Comparison of ENCODE assay signal across 24 cellular contexts in the genomic region with DNA sequence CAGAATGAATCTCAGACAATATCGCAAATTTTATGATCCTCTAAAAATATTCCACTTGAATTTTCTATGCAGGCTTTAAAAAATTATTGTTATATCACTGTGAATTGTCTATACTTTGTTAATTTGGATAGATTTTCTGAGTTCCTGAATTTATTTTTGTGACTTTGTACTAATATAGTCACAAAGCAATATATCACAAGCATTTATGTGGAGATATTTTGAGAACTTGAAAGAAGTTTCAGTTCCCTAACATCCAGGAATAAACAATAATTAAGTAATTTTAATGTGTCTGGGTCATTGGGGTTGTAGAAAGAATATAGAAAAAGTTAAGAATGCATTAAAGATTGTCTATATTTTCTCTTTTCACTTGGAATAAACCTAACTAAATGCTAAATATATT.
"Had no signal": no experiment of that assay in that cellular context is flagged by ENCODE, and none has a peak within 500 bp of the region (broad histone marks: within the 10 kb centered on the region; RNA-seq: fewer than 3 reads in every experiment).

No MANE protein-coding gene starts in this region.

- H3K79me2 ChIP-seq: parathyroid adenoma had no signal

- H3K27ac ChIP-seq: dorsolateral prefrontal cortex, left lung, lower lobe of right lung, neural progenitor cell, parathyroid adenoma, prostate gland, right lobe of liver, testis, tibial nerve, upper lobe of right lung, vagina had no signal

- H3K27ac Mint-ChIP-seq: memory B cell; mesothelial cell of epicardium; natural killer cell treated with Interleukin-12 subunit alpha and Interleukin-12 subunit beta and Interleukin-15 and Interleukin-18, amount 100 ng/mL, for 72 hours; neural progenitor cell; stimulated activated effector memory CD8-positive, alpha-beta T cell treated with anti-CD3 and anti-CD28 coated beads, Interleukin-12 subunit alpha, Interleukin-12 subunit beta, amount 100 ng/mL, for 72 hours; stimulated activated naive CD8-positive, alpha-beta T cell treated with anti-CD3 and anti-CD28 coated beads, Interleukin-15, Interleukin-2, amounts not matched to agents 100 ng/mL and 50 ng/mL, for 24 hours had no signal

- H3K4me3 ChIP-seq: dorsolateral prefrontal cortex, left lung, lower lobe of right lung, neural progenitor cell, prostate gland, right lobe of liver, testis, tibial nerve, upper lobe of right lung, vagina had no signal

- H3K36me3 Mint-ChIP-seq: memory B cell; mesothelial cell of epicardium; natural killer cell treated with Interleukin-12 subunit alpha and Interleukin-12 subunit beta and Interleukin-15 and Interleukin-18, amount 100 ng/mL, for 72 hours; neural progenitor cell; stimulated activated effector memory CD8-positive, alpha-beta T cell treated with anti-CD3 and anti-CD28 coated beads, Interleukin-12 subunit alpha, Interleukin-12 subunit beta, amount 100 ng/mL, for 72 hours had no signal

- ATAC-seq: left lung; lower lobe of right lung; natural killer cell treated with Interleukin-12 subunit alpha and Interleukin-12 subunit beta and Interleukin-15 and Interleukin-18, amount 100 ng/mL, for 72 hours; right lobe of liver; stimulated activated effector memory CD8-positive, alpha-beta T cell treated with anti-CD3 and anti-CD28 coated beads, Interleukin-12 subunit alpha, Interleukin-12 subunit beta, amount 100 ng/mL, for 72 hours; upper lobe of right lung had no signal

- H3K27me3 Mint-ChIP-seq: natural killer cell treated with Interleukin-12 subunit alpha and Interleukin-12 subunit beta and Interleukin-15 and Interleukin-18, amount 100 ng/mL, for 72 hours; stimulated activated naive CD8-positive, alpha-beta T cell treated with anti-CD3 and anti-CD28 coated beads, Interleukin-15, Interleukin-2, amounts not matched to agents 100 ng/mL and 50 ng/mL, for 24 hours had no signal

- H3K36me3 ChIP-seq: left lung, lower lobe of right lung, neural progenitor cell, prostate gland, right lobe of liver, tibial nerve, upper lobe of right lung, vagina had no signal

- H3K9me3 ChIP-seq: left lung, lower lobe of right lung, prostate gland, right lobe of liver, testis, tibial nerve, upper lobe of right lung, vagina had no signal

- H3K4me1 ChIP-seq: neural progenitor cell, parathyroid adenoma, prostate gland had no signal

- H3K9me3 Mint-ChIP-seq: memory B cell; mesothelial cell of epicardium; neural progenitor cell; stimulated activated naive CD8-positive, alpha-beta T cell treated with anti-CD3 and anti-CD28 coated beads, Interleukin-15, Interleukin-2, amounts not matched to agents 100 ng/mL and 50 ng/mL, for 24 hours had no signal

- H3K27me3 ChIP-seq: left lung, neural progenitor cell, right lobe of liver, testis, tibial nerve, upper lobe of right lung, vagina had no signal

- H3K4me1 Mint-ChIP-seq: memory B cell; stimulated activated effector memory CD8-positive, alpha-beta T cell treated with anti-CD3 and anti-CD28 coated beads, Interleukin-12 subunit alpha, Interleukin-12 subunit beta, amount 100 ng/mL, for 72 hours had no signal

- DNase-seq: cortex of kidney; dorsolateral prefrontal cortex; effector CD8-positive, alpha-beta T cell; foreskin melanocyte; head of caudate nucleus; hypothalamus; left lung; lower lobe of right lung; nucleus accumbens; right lobe of liver; stimulated activated CD4-positive, alpha-beta T cell treated with anti-CD3 and anti-CD28 coated beads, Interleukin-4, amount 100 ng/mL, for 1 hour; stimulated activated CD8-positive, alpha-beta memory T cell treated with anti-CD3 and anti-CD28 coated beads, Interleukin-4, amount 100 ng/mL, for 48 hours; testis; upper lobe of right lung had no signal

- H3K4me2 ChIP-seq: neural progenitor cell had no signal

- H3K4me3 Mint-ChIP-seq: memory B cell; mesothelial cell of epicardium; natural killer cell treated with Interleukin-12 subunit alpha and Interleukin-12 subunit beta and Interleukin-15 and Interleukin-18, amount 100 ng/mL, for 72 hours; neural progenitor cell; stimulated activated effector memory CD8-positive, alpha-beta T cell treated with anti-CD3 and anti-CD28 coated beads, Interleukin-12 subunit alpha, Interleukin-12 subunit beta, amount 100 ng/mL, for 72 hours; stimulated activated naive CD8-positive, alpha-beta T cell treated with anti-CD3 and anti-CD28 coated beads, Interleukin-15, Interleukin-2, amounts not matched to agents 100 ng/mL and 50 ng/mL, for 24 hours had no signal
